Comparison of ENCODE assay signal across 10 cellular contexts in the genomic region with DNA sequence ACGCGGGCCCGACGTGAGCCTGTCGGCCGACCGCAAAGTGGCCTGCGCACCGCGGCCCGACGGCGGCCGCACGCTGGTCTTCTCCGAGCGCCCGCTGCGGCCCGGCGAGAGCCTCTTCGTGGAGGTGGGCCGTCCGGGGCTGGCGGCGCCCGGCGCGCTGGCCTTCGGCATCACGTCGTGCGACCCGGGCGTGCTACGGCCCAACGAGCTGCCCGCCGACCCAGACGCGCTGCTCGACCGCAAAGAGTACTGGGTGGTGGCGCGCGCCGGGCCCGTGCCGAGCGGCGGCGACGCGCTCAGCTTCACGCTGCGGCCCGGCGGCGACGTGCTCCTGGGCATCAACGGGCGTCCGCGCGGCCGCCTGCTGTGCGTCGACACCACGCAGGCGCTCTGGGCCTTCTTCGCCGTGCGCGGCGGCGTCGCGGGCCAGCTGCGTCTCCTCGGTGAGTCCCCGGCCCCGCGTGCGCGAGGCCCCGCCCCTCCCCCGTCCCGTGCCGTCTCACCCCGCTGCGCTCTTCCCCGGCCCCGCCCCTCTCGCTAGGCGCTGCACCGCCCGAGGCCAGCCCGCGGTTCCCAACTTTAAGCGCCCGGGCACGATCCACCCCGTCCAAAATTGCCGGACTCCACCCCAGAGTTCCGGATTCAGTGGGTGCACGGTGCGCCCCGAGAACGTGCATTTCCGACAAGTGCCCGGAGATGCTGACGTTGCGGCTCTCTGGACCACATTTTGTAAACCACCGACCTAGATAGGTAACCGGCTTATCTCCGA. TPM values are rescaled to one million over a fixed set of nuclear protein-coding genes. Genes with fewer than 3 reads are reported as not detected.
DNase-seq lines count a peak whose midpoint lies in the region; ATAC-seq and TF ChIP-seq lines count a peak whose summit lies in the region.
"Had no signal": no experiment of that assay in that cellular context is flagged by ENCODE, and none has a peak within 500 bp of the region (broad histone marks: within the 10 kb centered on the region; RNA-seq: fewer than 3 reads in every experiment).

No MANE protein-coding gene starts in this region.

- H3K27ac ChIP-seq in left ventricle myocardium inferior (replicated peaks) (peak overlapping the region; percentile 92), heart left ventricle (peak overlapping the region in 1 of 12 donors; percentile 20), trophoblast cell (ENCODE audit: low read depth, low read length) (no peak overlapping the region), upper lobe of right lung (no peak overlapping the region)
- H3K27ac ChIP-seq: epithelial cell of prostate, SJSA1 had no signal

- H3K23ac ChIP-seq in trophoblast cell (ENCODE audit: low read length): no peak overlapping the region

- H2BK120ac ChIP-seq in trophoblast cell (ENCODE audit: insufficient read depth, low read length, poor library complexity): no peak overlapping the region

- H3K79me2 ChIP-seq in trophoblast cell (ENCODE audit: control insufficient read depth, insufficient read depth, low read length, poor library complexity): no peaks in the 10 kb centered on the region

- no peak overlapping the region for H3K4me3 ChIP-seq in left ventricle myocardium inferior
- peak overlapping the region in 1 of 12 donors; percentile 23 for H3K4me3 ChIP-seq in heart left ventricle
- peak overlapping the region; percentile 55 for H3K4me3 ChIP-seq in trophoblast cell (ENCODE audit: low read depth, low read length)
- H3K4me3 ChIP-seq in upper lobe of right lung: no peak overlapping the region
- H3K4me3 ChIP-seq: SJSA1 had no signal

- peak overlapping the region; percentile 71 for H3K4me3 Mint-ChIP-seq in central memory CD8-positive, alpha-beta T cell

- H3K36me3 Mint-ChIP-seq in central memory CD8-positive, alpha-beta T cell (ENCODE audit: insufficient read depth): peaks cover 7% of the 10 kb centered on the region

- H3K9me3 ChIP-seq in left ventricle myocardium inferior (replicated peaks) (no peaks in the 10 kb centered on the region), heart left ventricle (no peaks in the 10 kb centered on the region), trophoblast cell (ENCODE audit: insufficient read depth, low read depth, low read length) (peaks cover 11% of the 10 kb centered on the region), upper lobe of right lung (no peaks in the 10 kb centered on the region)
- H3K9me3 ChIP-seq: SJSA1 had no signal

- no peak overlapping the region for H2AK5ac ChIP-seq in trophoblast cell (ENCODE audit: low read length)

- no peak overlapping the region for H3K27ac Mint-ChIP-seq in central memory CD8-positive, alpha-beta T cell (ENCODE audit: low read depth)

- H3K4me2 ChIP-seq in trophoblast cell (ENCODE audit: low read length): peak overlapping the region; percentile 56

- peaks cover 8% of the 10 kb centered on the region for H3K27me3 Mint-ChIP-seq in central memory CD8-positive, alpha-beta T cell

- H3K9ac ChIP-seq in trophoblast cell (ENCODE audit: low read length): no peak overlapping the region

- no peak for ATAC-seq in heart left ventricle
- ATAC-seq in central memory CD8-positive, alpha-beta T cell (replicated peaks; ENCODE audit: extremely low read depth, poor library complexity, severe bottlenecking): peak; percentile 58
- peak; percentile 49 for ATAC-seq in upper lobe of right lung
- no peak for ATAC-seq in HG03280 (IDR thresholded peaks at IDR 0.05; ENCODE audit: unreplicated experiment)

- TF ChIP-seq CTCF in left ventricle myocardium inferior (IDR thresholded peaks at IDR 0.05; ENCODE audit: borderline replicate concordance) (no peak), heart left ventricle (IDR thresholded peaks at IDR 0.05) (no peak), upper lobe of right lung (IDR thresholded peaks at IDR 0.05) (no peak)

- no peaks in the 10 kb centered on the region for H3K9me3 Mint-ChIP-seq in central memory CD8-positive, alpha-beta T cell

- peaks cover 7% of the 10 kb centered on the region for H3K79me1 ChIP-seq in trophoblast cell (ENCODE audit: low read length)

- DNase-seq in left ventricle myocardium inferior: no peak
- no peak for DNase-seq in heart left ventricle
- DNase-seq in central memory CD8-positive, alpha-beta T cell (ENCODE audit: low spot score in 2 of 2): no peak
- DNase-seq in trophoblast cell: no peak
- DNase-seq in upper lobe of right lung: no peak
- DNase-seq in NOMO-1 (lab: John Stamatoyannopoulos, UW; ENCODE audit: unreplicated experiment in 2 of 2): no peak
- no peak for DNase-seq in medulla oblongata (ENCODE audit: extremely low spot score)

- H3K4me1 ChIP-seq in left ventricle myocardium inferior: peaks cover 87% of the 10 kb centered on the region
- H3K4me1 ChIP-seq in heart left ventricle: peaks cover 2 to 75% (median 46%) of the 10 kb centered on the region in 12 donors
- H3K4me1 ChIP-seq in trophoblast cell (ENCODE audit: control insufficient read depth in 1 of 2, insufficient read depth in 2 of 2, low read length in 2 of 2): peaks cover 15 to 17% of the 10 kb centered on the region in 2 experiments
- H3K4me1 ChIP-seq in upper lobe of right lung: peaks cover 19% of the 10 kb centered on the region
- H3K4me1 ChIP-seq: SJSA1 had no signal

- no peaks in the 10 kb centered on the region for H3K27me3 ChIP-seq in left ventricle myocardium inferior (ENCODE audit: low read depth)
- H3K27me3 ChIP-seq in heart left ventricle: no peaks in the 10 kb centered on the region
- H3K27me3 ChIP-seq in trophoblast cell (ENCODE audit: insufficient read depth, low read length): peaks cover 21% of the 10 kb centered on the region
- no peaks in the 10 kb centered on the region for H3K27me3 ChIP-seq in upper lobe of right lung
- H3K27me3 ChIP-seq: SJSA1 had no signal

- TF ChIP-seq POLR2A in heart left ventricle (IDR thresholded peaks at IDR 0.05): no peak

- H3K14ac ChIP-seq in trophoblast cell (ENCODE audit: low read length): no peak overlapping the region

- WGBS in heart left ventricle, 4 donors: 67 to 81% (median 70%) methylated on average over 41 to 116 of the region's 116 CpGs
- no CpG with 5 or more reads among the region's 116 CpGs for WGBS in trophoblast cell (ENCODE audit: extremely low coverage, insufficient coverage, insufficient read length)

- H3K4me1 Mint-ChIP-seq in central memory CD8-positive, alpha-beta T cell: peaks cover 7% of the 10 kb centered on the region

- H3K18ac ChIP-seq in trophoblast cell (ENCODE audit: low read length): no peak overlapping the region

- peak overlapping the region; percentile 17 for H4K12ac ChIP-seq in trophoblast cell (ENCODE audit: low read depth, low read length)

- H3K36me3 ChIP-seq in left ventricle myocardium inferior: peaks cover 47% of the 10 kb centered on the region
- peaks cover 0 to 65% (median 41%) of the 10 kb centered on the region in 9 donors for H3K36me3 ChIP-seq in heart left ventricle
- H3K36me3 ChIP-seq in trophoblast cell (ENCODE audit: control insufficient read depth in 1 of 2, insufficient read depth in 2 of 2, low read length in 2 of 2): no peaks in the 10 kb centered on the region
- no peaks in the 10 kb centered on the region for H3K36me3 ChIP-seq in upper lobe of right lung

- peak overlapping the region; percentile 50 for H2AFZ ChIP-seq in trophoblast cell (ENCODE audit: insufficient read depth, low read length, poor library complexity)

- H2BK5ac ChIP-seq in trophoblast cell (ENCODE audit: low read depth, low read length, poor library complexity): no peak overlapping the region

- no peak overlapping the region for H2BK12ac ChIP-seq in trophoblast cell (ENCODE audit: low read length)

- H4K8ac ChIP-seq in trophoblast cell (ENCODE audit: low read depth, low read length): no peak overlapping the region

- no peak overlapping the region for H4K91ac ChIP-seq in trophoblast cell (ENCODE audit: low read depth, low read length)

- H3K4ac ChIP-seq in trophoblast cell (ENCODE audit: low read depth, low read length): no peak overlapping the region

- intact Hi-C loops in left ventricle myocardium inferior (cut with micrococcal nuclease): no loop called here
- intact Hi-C loops in heart left ventricle (cut with DNase I): loop anchor here in 1 of 10 donors (5.0 kb wide), 1 partner anchor 82 kb away; no protein-coding TSS in a partner anchor
- intact Hi-C loops in upper lobe of right lung (cut with DNase I): no loop called here

RNA-seq across cellular contexts. Expression of gene NEURL1B, which starts 42.8 kb away (rescaled TPM):
- total RNA-seq in left ventricle myocardium inferior (24.0 TPM), heart left ventricle (10 to 100 TPM; 16.1 to 47.1 (median 25.8) TPM), upper lobe of right lung (25.0 TPM)
- polyA plus RNA-seq in heart left ventricle: 10 to 100 TPM; 11.8 to 37.9 TPM
- polyA plus RNA-seq in trophoblast cell (2013): 0.37 and 0.45 TPM in 2 replicates

Comparison
In these comparisons a context has a peak if more than half of its experiments do, and no peak if none do; other contexts are left out.
1. ATAC-seq: peak in central memory CD8-positive, alpha-beta T cell (single experiment) and upper lobe of right lung (single experiment); none in heart left ventricle (0 of 4) and HG03280 (single experiment).